In genomic region chr12:130879212-130879686, GRCh38 we compare ENCODE assay signal across 9 cellular contexts. TPM values are rescaled to one million over a fixed set of nuclear protein-coding genes. Genes with fewer than 3 reads are reported as not detected.
A peak's percentile ranks its signal among the peaks of the same experiment; 100 is the strongest.
DNase-seq lines count a peak whose midpoint lies in the region; ATAC-seq, FAIRE-seq and TF ChIP-seq lines count a peak whose summit lies in the region.
"Had no signal": no experiment of that assay in that cellular context is flagged by ENCODE, and none has a peak within 500 bp of the region (broad histone marks: within the 10 kb centered on the region; RNA-seq: fewer than 3 reads in every experiment).

No MANE protein-coding gene starts in this region.

- H3K27ac Mint-ChIP-seq in activated B cell treated with CpG ODN at 0.5 μM for 24 hours = peak overlapping the region; percentile 82
- H3K27ac Mint-ChIP-seq: dendritic cell treated with granulocyte-macrophage colony-stimulating factor and Interleukin-4, amounts not matched to agents 40 ng/mL and 50 ng/mL, for 4 days had no signal

- ATAC-seq in HG03097 (IDR thresholded peaks at IDR 0.05; ENCODE audit: low FRiP score, unreplicated experiment) (peak; percentile 59), activated B cell treated with CpG ODN at 0.5 μM for 24 hours (ENCODE audit: low read depth) (peak; percentile 74)

- H3K9me3 Mint-ChIP-seq in activated B cell treated with CpG ODN at 0.5 μM for 24 hours = no peaks in the 10 kb centered on the region
- H3K9me3 Mint-ChIP-seq: dendritic cell treated with granulocyte-macrophage colony-stimulating factor and Interleukin-4, amounts not matched to agents 40 ng/mL and 50 ng/mL, for 4 days had no signal

- CTCF ChIA-PET in activated B cell treated with CpG ODN at 0.5 μM for 24 hours (lab: Charles Lee) = no interaction called here

- H3K4me3 Mint-ChIP-seq in activated B cell treated with CpG ODN at 0.5 μM for 24 hours = peak overlapping the region; percentile 79
- H3K4me3 Mint-ChIP-seq: dendritic cell treated with granulocyte-macrophage colony-stimulating factor and Interleukin-4, amounts not matched to agents 40 ng/mL and 50 ng/mL, for 4 days had no signal

- H3K4me1 Mint-ChIP-seq in activated B cell treated with CpG ODN at 0.5 μM for 24 hours = peaks cover 53% of the 10 kb centered on the region

- intact Hi-C loops in activated B cell treated with CpG ODN at 0.5 μM for 24 hours (cut with micrococcal nuclease) = loop anchor here (10.0 kb wide), 2 partner anchors 1016 to 1046 kb away; partner anchors contain the start of genes PUS1 and ULK1

- H3K27me3 Mint-ChIP-seq in activated B cell treated with CpG ODN at 0.5 μM for 24 hours = no peaks in the 10 kb centered on the region

- H3K36me3 Mint-ChIP-seq in activated B cell treated with CpG ODN at 0.5 μM for 24 hours (ENCODE audit: low read depth) = peaks cover 46% of the 10 kb centered on the region

- no peak for TF ChIP-seq CTCF in activated B cell treated with CpG ODN at 0.5 μM for 24 hours (IDR thresholded peaks at IDR 0.05)

- peak; percentile 82 for FAIRE-seq in GM19239 (lab: Jason Lieb, UNC)

- POLR2A ChIA-PET in activated B cell treated with CpG ODN at 0.5 μM for 24 hours (lab: Charles Lee) = interaction anchor here (1.0 kb wide), 1 partner anchor 101 kb away, joined by 4 read pairs; no protein-coding TSS in a partner anchor

- DNase-seq in ELR (ENCODE audit: low read depth) = peak; percentile 8
- peak; percentile 59 for DNase-seq in GM19239 (ENCODE audit: insufficient read length, low spot score)
- DNase-seq in activated B cell treated with CpG ODN at 0.5 μM for 24 hours = no peak
- no peak for DNase-seq in NCI-H1092 (lab: John Stamatoyannopoulos, UW)
- no peak for DNase-seq in NCI-H2227 (lab: John Stamatoyannopoulos, UW; ENCODE audit: unreplicated experiment)
- no peak for DNase-seq in NCI-H1436 treated with DMSO at 0.1 percent for 48 hours (lab: John Stamatoyannopoulos, UW)
- no peak for DNase-seq in H4 (ENCODE audit: low spot score)

RNA-seq across cellular contexts. Expression of gene RAN, which starts 7.4 kb away (rescaled TPM):
- total RNA-seq in activated B cell treated with CpG ODN at 0.5 μM for 24 hours = 748 and 757 TPM in 2 replicates
- total RNA-seq in H4 (2014; rRNA removed; shearing (Covaris generic)) = 983 and 1,090 TPM in 2 replicates

RNA-seq across cellular contexts. Expression of gene STX2, which starts 40.2 kb away (rescaled TPM):
- 11.0 and 11.4 TPM in 2 replicates for total RNA-seq in activated B cell treated with CpG ODN at 0.5 μM for 24 hours
- 19.6 and 20.5 TPM in 2 replicates for total RNA-seq in H4 (2014; rRNA removed; shearing (Covaris generic))

Comparison
In these comparisons a context has a peak if more than half of its experiments do, and no peak if none do; other contexts are left out.
1. DNase-seq: peak in ELR (single experiment) and GM19239 (single experiment); none in activated B cell treated with CpG ODN at 0.5 μM for 24 hours (single experiment), NCI-H1092 (single experiment), NCI-H2227 (single experiment), NCI-H1436 treated with DMSO at 0.1 percent for 48 hours (single experiment) and H4 (single experiment).